ENCODE assay signal across 29 cellular contexts in genomic region chr4:94364527-94364926, GRCh38. TPM values are rescaled to one million over a fixed set of nuclear protein-coding genes. Genes with fewer than 3 reads are reported as not detected.
"Had no signal": no experiment of that assay in that cellular context is flagged by ENCODE, and none has a peak within 500 bp of the region (broad histone marks: within the 10 kb centered on the region; RNA-seq: fewer than 3 reads in every experiment).

No MANE protein-coding gene starts in this region.

- H3K27ac ChIP-seq: epithelial cell of prostate, esophagus squamous epithelium, WERI-Rb-1 had no signal

- H3K36me3 ChIP-seq: esophagus squamous epithelium, WERI-Rb-1 had no signal

- ATAC-seq: activated CD4-positive, CD25-positive, alpha-beta regulatory T cell treated with anti-CD3 and anti-CD28 coated beads, Interleukin-2, amount 50 U/mL, for 24 hours; activated CD8-positive, alpha-beta T cell treated with anti-CD3 and anti-CD28 coated beads for 36 hours; activated T-cell treated with anti-CD3 and anti-CD28 coated beads, Interleukin-2, amount 50 U/mL, for 4 hours; activated T-helper 17 cell treated with anti-CD3 and anti-CD28 coated beads, Interleukin-2, amount 50 U/mL, for 72 hours; effector memory CD8-positive, alpha-beta T cell; T-helper 17 cell had no signal

- H3K9me3 ChIP-seq: esophagus squamous epithelium had no signal

- H3K4me1 ChIP-seq: esophagus squamous epithelium had no signal

- DNase-seq: activated B cell treated with CpG ODN at 0.5 μM for 24 hours; activated CD4-positive, alpha-beta T cell treated with anti-CD3 and anti-CD28 coated beads for 48 hours; activated CD4-positive, alpha-beta T cell treated with anti-CD3 and anti-CD28 coated beads, Interleukin-2, amount 50 U/mL, for 1 hour; activated CD4-positive, alpha-beta T cell treated with anti-CD3 and anti-CD28 coated beads, Interleukin-2, amount 50 U/mL, for 48 hours; activated CD8-positive, alpha-beta memory T cell treated with anti-CD3 and anti-CD28 coated beads for 24 hours; activated CD8-positive, alpha-beta T cell treated with anti-CD3 and anti-CD28 coated beads for 36 hours; activated effector memory CD4-positive, alpha-beta T cell treated with Interleukin-2 at 50 U/mL for 16 hours; activated gamma-delta T cell treated with Interleukin-2 at 50 U/mL for 16 hours; activated naive CD4-positive, alpha-beta T cell treated with anti-CD3 and anti-CD28 coated beads, Interleukin-2, amount 50 U/mL, for 16 hours; activated naive CD4-positive, alpha-beta T cell treated with Interleukin-2 at 50 U/mL for 16 hours; activated T-cell treated with anti-CD3 and anti-CD28 coated beads, Interleukin-2, amount 50 U/mL, for 4 hours; amniotic stem cell; anterior cingulate cortex; caudate nucleus; cortex of kidney; dermis blood vessel endothelial cell; effector CD4-positive, alpha-beta T cell; effector memory CD8-positive, alpha-beta T cell; esophagus squamous epithelium; head of caudate nucleus; hippocampal formation; T-helper 17 cell; T1000; WERI-Rb-1 had no signal

- H3K27me3 ChIP-seq: esophagus squamous epithelium had no signal

- H3K4me3 ChIP-seq: esophagus squamous epithelium had no signal

RNA-seq across cellular contexts. Expression of gene HPGDS, which starts 21.9 kb away (rescaled TPM):
- total RNA-seq: activated B cell treated with CpG ODN at 0.5 μM for 24 hours; activated CD8-positive, alpha-beta T cell treated with anti-CD3 and anti-CD28 coated beads for 36 hours; astrocyte; chondrocyte; dermis blood vessel endothelial cell had no signal
